ENCODE assay signal across 12 cellular contexts in the genomic region with DNA sequence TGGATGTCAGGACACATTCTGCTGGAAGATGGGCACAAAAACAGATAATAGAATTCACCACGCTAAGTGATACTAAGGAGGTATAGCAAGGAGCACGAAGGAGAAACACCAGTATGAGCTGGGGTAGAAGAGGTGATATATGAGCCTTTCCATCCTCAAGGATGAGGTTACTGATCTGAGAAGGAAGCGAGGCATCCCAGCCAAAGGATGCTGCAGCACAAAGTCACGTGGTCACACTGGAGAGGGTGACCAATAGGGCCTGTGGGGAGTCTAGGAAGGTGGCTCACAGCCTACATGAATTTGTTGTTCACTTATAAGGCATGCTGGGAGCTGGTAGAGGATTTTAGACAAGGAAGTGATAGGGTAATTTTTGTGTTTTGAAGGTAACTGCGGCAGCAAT. TPM values are rescaled to one million over a fixed set of nuclear protein-coding genes. Genes with fewer than 3 reads are reported as not detected.
DNase-seq lines count a peak whose midpoint lies in the region; ATAC-seq, FAIRE-seq and TF ChIP-seq lines count a peak whose summit lies in the region.
"Had no signal": no experiment of that assay in that cellular context is flagged by ENCODE, and none has a peak within 500 bp of the region (broad histone marks: within the 10 kb centered on the region; RNA-seq: fewer than 3 reads in every experiment).

No MANE protein-coding gene starts in this region.

- no peak for TF ChIP-seq CTCF in HepG2 (CRISPR knock-in tag; IDR thresholded peaks at IDR 0.05)
- no peak for TF ChIP-seq CTCF in right lobe of liver (IDR thresholded peaks at IDR 0.05)
- TF ChIP-seq CTCF in Panc1 (IDR thresholded peaks at IDR 0.05): no peak
- no peak for TF ChIP-seq CTCF in endodermal cell (conservative IDR thresholded peaks at IDR 0.05)
- no peak for TF ChIP-seq CTCF in type B pancreatic cell (conservative IDR thresholded peaks at IDR 0.05)

- WGBS in HepG2 (ENCODE audit: low lambda C conversion rate): 94% methylated on average over 5 of the region's 5 CpGs
- WGBS in right lobe of liver (ENCODE audit: insufficient coverage, low coverage, low lambda C conversion rate, missing lambda C conversion rate): 95% methylated on average over 5 of the region's 5 CpGs
- whole genome bisulfite sequencing in endodermal cell (ENCODE audit: insufficient coverage in 1 of 2, insufficient read length in 1 of 2), 2 experiments: 92 to 95% methylated on average over 5 of the region's 5 CpGs

- H3K36me3 ChIP-seq in HepG2 (replicated peaks in 1 of 2; ENCODE audit: control insufficient read depth in 1 of 2, insufficient read depth in 2 of 2, low read length in 2 of 2): peaks cover 1 to 9% of the 10 kb centered on the region in 2 experiments; a peak in 1 of 5 replicates
- H3K36me3 ChIP-seq in right lobe of liver: no peaks in the 10 kb centered on the region
- H3K36me3 ChIP-seq in Panc1 (ENCODE audit: control insufficient read depth, insufficient read depth, low read length): no peaks in the 10 kb centered on the region; the same call in 1 of the 2 replicates
- peaks cover 11% of the 10 kb centered on the region for H3K36me3 ChIP-seq in endodermal cell (ENCODE audit: control insufficient read depth, insufficient read depth, low read length)
- H3K36me3 ChIP-seq: suprapubic skin had no signal

- DNase-seq in HepG2 (ENCODE audit: low spot score): no peak
- no peak for DNase-seq in right lobe of liver
- no peak for DNase-seq in Panc1 (ENCODE audit: low read depth, low spot score)
- no peak for DNase-seq in endodermal cell
- DNase-seq in type B pancreatic cell (ENCODE audit: extremely low spot score, unreplicated experiment): peak; percentile 20
- no peak for DNase-seq in NCI-H146 (lab: John Stamatoyannopoulos, UW)
- DNase-seq in NCI-H1092 (lab: John Stamatoyannopoulos, UW): no peak
- no peak for DNase-seq in SK-N-DZ (ENCODE audit: low spot score)
- DNase-seq: CD4-positive, CD25-positive, alpha-beta regulatory T cell; foreskin melanocyte; NCI-H510A had no signal

- H3K79me2 ChIP-seq in HepG2 (ENCODE audit: insufficient read depth, low read length): peaks cover 22% of the 10 kb centered on the region

- CTCF ChIA-PET in HepG2 (lab: Yijun Ruan, JAX; ENCODE audit: low intra/inter-chr PET ratio, low total read pairs) (interaction anchor here (0.6 kb wide), 1 partner anchor 30 kb away, joined by 3 read pairs; no protein-coding TSS in a partner anchor), Panc1 (lab: Charles Lee) (no interaction called here)

- H3K4me3 ChIP-seq in HepG2 (replicated peaks in 1 of 3; ENCODE audit: insufficient read depth in 1 of 3, low read depth in 2 of 3, low read length in 3 of 3): peak overlapping the region in 2 of 3 experiments; percentile 88 to 89; a peak in 4 of 6 replicates
- no peak overlapping the region for H3K4me3 ChIP-seq in right lobe of liver
- peak overlapping the region; percentile 78 to 94; a peak in 3 of 4 replicates for H3K4me3 ChIP-seq in Panc1 (ENCODE audit: low read depth in 2 of 2, low read length in 2 of 2)
- peak overlapping the region; percentile 97 for H3K4me3 ChIP-seq in endodermal cell (ENCODE audit: low read length)

- peak overlapping the region; percentile 86 for H3K27ac ChIP-seq in HepG2 (ENCODE audit: extremely low read length, insufficient read depth, low read length)
- no peak overlapping the region for H3K27ac ChIP-seq in right lobe of liver
- no peak overlapping the region; the same call in 1 of the 2 replicates for H3K27ac ChIP-seq in Panc1 (ENCODE audit: low read length)
- H3K27ac ChIP-seq in endodermal cell (ENCODE audit: low read depth, low read length): no peak overlapping the region
- H3K27ac ChIP-seq: suprapubic skin had no signal

- H3K4me3 Mint-ChIP-seq in endodermal cell (peak overlapping the region; percentile 86), type B pancreatic cell (peak overlapping the region; percentile 95)

- no peak for ATAC-seq in HepG2
- no peak for ATAC-seq in right lobe of liver
- ATAC-seq in Panc1: no peak

- TF ChIP-seq EP300 in HepG2 (IDR thresholded peaks at IDR 0.05; ENCODE audit: low read depth in 2 of 2, low read length in 2 of 2): no peak
- no peak for TF ChIP-seq EP300 in HepG2 (CRISPR knock-in tag; IDR thresholded peaks at IDR 0.05; ENCODE audit: borderline replicate concordance)

- in situ Hi-C loops in HepG2 (cut with HindIII; ENCODE audit: extremely low pct_ligation_motif_present, low pct_unique_long_range_greater_than_20kb) (no loop called here), Panc1 (cut with HindIII; ENCODE audit: low pct_unique_long_range_greater_than_20kb, low sequenced_read_pairs) (no loop called here)

- H3K27me3 ChIP-seq in HepG2 (ENCODE audit: control insufficient read depth in 1 of 2, insufficient read depth in 2 of 2, low read length in 2 of 2) (no peaks in the 10 kb centered on the region; a peak in 1 of 5 replicates), right lobe of liver (no peaks in the 10 kb centered on the region), Panc1 (ENCODE audit: control insufficient read depth, insufficient read depth, low read length) (no peaks in the 10 kb centered on the region), endodermal cell (ENCODE audit: control insufficient read depth, insufficient read depth, low read length, poor library complexity, severe bottlenecking) (no peaks in the 10 kb centered on the region)
- H3K27me3 ChIP-seq: suprapubic skin had no signal

- TF ChIP-seq RAD21 in HepG2 (CRISPR knock-in tag; IDR thresholded peaks at IDR 0.05): no peak

- H4K20me1 ChIP-seq in HepG2 (ENCODE audit: insufficient read depth, low read length): no peaks in the 10 kb centered on the region

- peaks cover 9% of the 10 kb centered on the region for H3K9me3 ChIP-seq in HepG2 (ENCODE audit: low read length)
- no peaks in the 10 kb centered on the region for H3K9me3 ChIP-seq in right lobe of liver
- no peaks in the 10 kb centered on the region for H3K9me3 ChIP-seq in Panc1 (ENCODE audit: control insufficient read depth, insufficient read depth, low read depth, low read length)
- peaks cover 10% of the 10 kb centered on the region for H3K9me3 ChIP-seq in endodermal cell (ENCODE audit: control insufficient read depth, low read length)
- H3K9me3 ChIP-seq: suprapubic skin had no signal

- no peak for FAIRE-seq in HepG2 (lab: Jason Lieb, UNC)

- no peak overlapping the region for H2AFZ ChIP-seq in HepG2 (ENCODE audit: low read length)

- BruUV-seq in HepG2 (replicated peaks; lab: Mats Ljungman, UMichigan): no TSS peak
- BruUV-seq in Panc1 (replicated peaks; lab: Mats Ljungman, UMichigan): no TSS peak

- peaks cover 24% of the 10 kb centered on the region for H3K4me1 ChIP-seq in HepG2 (ENCODE audit: insufficient read depth, low read length)
- H3K4me1 ChIP-seq in right lobe of liver: peaks cover 0 to 7% (median 3%) of the 10 kb centered on the region in 4 donors
- peaks cover 10% of the 10 kb centered on the region for H3K4me1 ChIP-seq in Panc1 (ENCODE audit: control insufficient read depth, insufficient read depth, low read length)
- no peaks in the 10 kb centered on the region for H3K4me1 ChIP-seq in endodermal cell (ENCODE audit: control insufficient read depth, insufficient read depth, low read length)

- peaks cover 14% of the 10 kb centered on the region for H3K4me1 Mint-ChIP-seq in endodermal cell
- H3K4me1 Mint-ChIP-seq in type B pancreatic cell (ENCODE audit: unreplicated experiment): peaks cover 17% of the 10 kb centered on the region

- H3K36me3 Mint-ChIP-seq in endodermal cell (ENCODE audit: low read depth) (peaks cover 16% of the 10 kb centered on the region), type B pancreatic cell (peaks cover 8% of the 10 kb centered on the region)
- H3K36me3 Mint-ChIP-seq: CD4-positive, CD25-positive, alpha-beta regulatory T cell had no signal

- H3K9ac ChIP-seq in HepG2 (ENCODE audit: insufficient read depth, low read depth, low read length) (peak overlapping the region; percentile 88), endodermal cell (ENCODE audit: extremely low read depth, low read length, poor library complexity, severe bottlenecking) (peak overlapping the region; percentile 89)

- intact Hi-C loops in HepG2 (cut with micrococcal nuclease; ENCODE audit: unreplicated experiment): no loop called here
- intact Hi-C loops in right lobe of liver (cut with DNase I): no loop called here
- intact Hi-C loops in Panc1 (cut with micrococcal nuclease; ENCODE audit: unreplicated experiment): no loop called here

- H3K27ac Mint-ChIP-seq in endodermal cell: peak overlapping the region; percentile 35
- peak overlapping the region; percentile 5 for H3K27ac Mint-ChIP-seq in type B pancreatic cell

- H3K27me3 Mint-ChIP-seq in endodermal cell (ENCODE audit: insufficient read depth) (no peaks in the 10 kb centered on the region), type B pancreatic cell (no peaks in the 10 kb centered on the region)
- H3K27me3 Mint-ChIP-seq: CD4-positive, CD25-positive, alpha-beta regulatory T cell had no signal

- peak overlapping the region; percentile 94 for H3K4me2 ChIP-seq in HepG2 (ENCODE audit: low read depth, low read length)

- TF ChIP-seq POLR2A in HepG2 (IDR thresholded peaks at IDR 0.05; ENCODE audit: insufficient read depth in 1 of 2, low read depth in 2 of 2, low read length in 2 of 2) (no peak), right lobe of liver (IDR thresholded peaks at IDR 0.05) (no peak)

- POLR2A ChIA-PET in HepG2 (lab: Yijun Ruan, JAX): no interaction called here
- POLR2A ChIA-PET in Panc1 (lab: Charles Lee): no interaction called here

- H3K9me3 Mint-ChIP-seq in endodermal cell (peaks cover 24% of the 10 kb centered on the region), type B pancreatic cell (peaks cover 6% of the 10 kb centered on the region)

RNA-seq across cellular contexts. Expression of a gene that starts 1.4 kb away (rescaled TPM):
- 59.9 and 74.6 TPM in 2 replicates for total RNA-seq in HepG2 (2016; rRNA removed; fragmentation: Illumina TruSeq; extraction: Trizol)
- total RNA-seq in HepG2 (2016; cell fraction: cytosol; rRNA removed; fragmentation: Illumina TruSeq; extraction: Trizol; ENCODE audit: low read depth): 12.1 and 13.7 TPM in 2 replicates
- 62.2 and 82.5 TPM in 2 replicates for total RNA-seq in HepG2 (2016; cell fraction: insoluble cytoplasmic fraction; rRNA removed; fragmentation: Illumina TruSeq; extraction: Trizol)
- total RNA-seq in HepG2 (2016; cell fraction: membrane; rRNA removed; fragmentation: Illumina TruSeq; extraction: Trizol): 27.4 and 32.8 TPM in 2 replicates
- 30.1 and 33.0 TPM in 2 replicates for total RNA-seq in HepG2 (2016; cell fraction: nucleus; rRNA removed; fragmentation: Illumina TruSeq; extraction: Trizol)
- 10.3 and 14.6 TPM in 2 replicates for polyA plus RNA-seq in HepG2 (2011; rRNA removed)
- polyA plus RNA-seq in HepG2 (2011; cell fraction: cytosol; rRNA removed): 8.1 and 9.7 TPM in 2 replicates
- polyA plus RNA-seq in HepG2 (2011; cell fraction: nucleus; rRNA removed): 5.7 and 6.6 TPM in 2 replicates
- 6.6 and 15.3 TPM in 2 replicates for polyA plus RNA-seq in HepG2 (2012)
- polyA plus RNA-seq in HepG2 (2016; cell fraction: cytosol; fragmentation: Illumina TruSeq; extraction: Trizol; ENCODE audit: low read depth): 3.4 and 3.7 TPM in 2 replicates
- polyA plus RNA-seq in HepG2 (2016; cell fraction: insoluble cytoplasmic fraction; fragmentation: Illumina TruSeq; extraction: Trizol; ENCODE audit: low read depth): 62.2 and 68.3 TPM in 2 replicates
- 11.0 and 11.7 TPM in 2 replicates for polyA plus RNA-seq in HepG2 (2016; cell fraction: membrane; fragmentation: Illumina TruSeq; extraction: Trizol; ENCODE audit: low read depth)
- polyA plus RNA-seq in HepG2 (2016; cell fraction: nucleus; fragmentation: Illumina TruSeq; extraction: Trizol; ENCODE audit: insufficient read depth, low read depth): 50.8 and 54.7 TPM in 2 replicates
- polyA minus RNA-seq in HepG2 (2011; rRNA and poly(A)+ RNA removed; ENCODE audit: low replicate concordance): 9.2 and 15.1 TPM in 2 replicates
- polyA minus RNA-seq in HepG2 (2011; cell fraction: cytosol; rRNA and poly(A)+ RNA removed): 8.7 and 11.2 TPM in 2 replicates
- polyA minus RNA-seq in HepG2 (2011; cell fraction: nucleus; rRNA and poly(A)+ RNA removed): 8.8 and 9.4 TPM in 2 replicates
- 1 to 10 TPM in 2 of 6 experiments, under 1 TPM in 4; 0.37 to 3.5 (median 0.76) TPM for total RNA-seq in right lobe of liver
- total RNA-seq in Panc1 (2021; ENCODE audit: unreplicated experiment): 36.0 TPM
- polyA plus RNA-seq in Panc1 (2012; ENCODE audit: insufficient read length): 10.0 TPM
- total RNA-seq in endodermal cell: 10 to 100 TPM; 40.2 to 48.6 TPM
- polyA plus RNA-seq in endodermal cell (2013, experiment 1 of 2): 26.7 TPM
- 30.4 TPM for polyA plus RNA-seq in endodermal cell (2013, experiment 2 of 2)
- total RNA-seq in type B pancreatic cell (ENCODE audit: low replicate concordance): 13.7 and 30.2 TPM in 2 replicates
- polyA plus RNA-seq in SK-N-DZ (2014; cell fraction: cytosol; rRNA removed): 44.3 and 56.2 TPM in 2 replicates
- 27.2 and 28.9 TPM in 2 replicates for polyA plus RNA-seq in SK-N-DZ (2014; cell fraction: nucleus; rRNA removed)

RNA-seq across cellular contexts. Expression of a gene that starts 18.3 kb away (rescaled TPM):
- total RNA-seq in HepG2 (2016; rRNA removed; fragmentation: Illumina TruSeq; extraction: Trizol) (43.1 and 72.1 TPM in 2 replicates), right lobe of liver (10 to 100 TPM; 16.1 to 23.6 (median 18.7) TPM), Panc1 (2021; ENCODE audit: unreplicated experiment) (90.9 TPM), endodermal cell (10 to 100 TPM; 48.2 to 52.7 TPM), type B pancreatic cell (ENCODE audit: low replicate concordance) (68.9 and 94.5 TPM in 2 replicates)
- 73.1 and 89.7 TPM in 2 replicates for total RNA-seq in HepG2 (2016; cell fraction: cytosol; rRNA removed; fragmentation: Illumina TruSeq; extraction: Trizol; ENCODE audit: low read depth)
- 38.1 and 70.5 TPM in 2 replicates for total RNA-seq in HepG2 (2016; cell fraction: insoluble cytoplasmic fraction; rRNA removed; fragmentation: Illumina TruSeq; extraction: Trizol)
- 99.5 and 113 TPM in 2 replicates for total RNA-seq in HepG2 (2016; cell fraction: membrane; rRNA removed; fragmentation: Illumina TruSeq; extraction: Trizol)
- 57.0 and 61.3 TPM in 2 replicates for total RNA-seq in HepG2 (2016; cell fraction: nucleus; rRNA removed; fragmentation: Illumina TruSeq; extraction: Trizol)
- polyA plus RNA-seq in HepG2 (2011; rRNA removed): 23.5 and 28.9 TPM in 2 replicates
- 29.9 and 33.0 TPM in 2 replicates for polyA plus RNA-seq in HepG2 (2011; cell fraction: cytosol; rRNA removed)
- polyA plus RNA-seq in HepG2 (2011; cell fraction: nucleus; rRNA removed): 27.9 TPM in 2 replicates
- polyA plus RNA-seq in HepG2 (2012): 51.1 and 71.7 TPM in 2 replicates
- 72.8 and 82.5 TPM in 2 replicates for polyA plus RNA-seq in HepG2 (2016; cell fraction: cytosol; fragmentation: Illumina TruSeq; extraction: Trizol; ENCODE audit: low read depth)
- polyA plus RNA-seq in HepG2 (2016; cell fraction: insoluble cytoplasmic fraction; fragmentation: Illumina TruSeq; extraction: Trizol; ENCODE audit: low read depth): 45.4 and 52.7 TPM in 2 replicates
- 96.3 and 99.8 TPM in 2 replicates for polyA plus RNA-seq in HepG2 (2016; cell fraction: membrane; fragmentation: Illumina TruSeq; extraction: Trizol; ENCODE audit: low read depth)
- 89.1 and 91.9 TPM in 2 replicates for polyA plus RNA-seq in HepG2 (2016; cell fraction: nucleus; fragmentation: Illumina TruSeq; extraction: Trizol; ENCODE audit: insufficient read depth, low read depth)
- 28.9 and 42.1 TPM in 2 replicates for polyA minus RNA-seq in HepG2 (2011; rRNA and poly(A)+ RNA removed; ENCODE audit: low replicate concordance)
- polyA minus RNA-seq in HepG2 (2011; cell fraction: cytosol; rRNA and poly(A)+ RNA removed): 18.7 and 23.4 TPM in 2 replicates
- polyA minus RNA-seq in HepG2 (2011; cell fraction: nucleus; rRNA and poly(A)+ RNA removed): 40.6 and 42.5 TPM in 2 replicates
- polyA plus RNA-seq in Panc1 (2012; ENCODE audit: insufficient read length): 116 TPM
- 34.8 TPM for polyA plus RNA-seq in endodermal cell (2013, experiment 1 of 2)
- 35.4 TPM for polyA plus RNA-seq in endodermal cell (2013, experiment 2 of 2)
- polyA plus RNA-seq in SK-N-DZ (2014; cell fraction: cytosol; rRNA removed): 43.7 and 59.4 TPM in 2 replicates
- 41.4 and 50.6 TPM in 2 replicates for polyA plus RNA-seq in SK-N-DZ (2014; cell fraction: nucleus; rRNA removed)

Comparison
In these comparisons a context has a peak if more than half of its experiments do, and no peak if none do; other contexts are left out.
1. H3K4me3 ChIP-seq: peak in HepG2 (2 of 3), Panc1 (2 of 2) and endodermal cell (single experiment); none in right lobe of liver (0 of 3).